Comparison of ENCODE assay signal across 26 cellular contexts in genomic region chr14:89146291-89146690, GRCh38.
"Had no signal": no experiment of that assay in that cellular context is flagged by ENCODE, and none has a peak within 500 bp of the region (broad histone marks: within the 10 kb centered on the region; RNA-seq: fewer than 3 reads in every experiment).

No MANE protein-coding gene starts in this region.

- H3K4me1 Mint-ChIP-seq: activated CD4-positive, alpha-beta T cell treated with anti-CD3 and anti-CD28 coated beads, Interleukin-2, amount 10 ng/mL, durations not matched to agents 24 days and 14 days; activated CD8-positive, alpha-beta memory T cell treated with anti-CD3 and anti-CD28 coated beads, Interleukin-2, amount 10 ng/mL, durations not matched to agents 7 days and 5 days; activated naive CD4-positive, alpha-beta T cell treated with anti-CD3 and anti-CD28 coated beads, Interleukin-2, amount 10 ng/mL, durations not matched to agents 7 days and 5 days had no signal

- H3K27me3 Mint-ChIP-seq: activated CD8-positive, alpha-beta T cell treated with anti-CD3 and anti-CD28 coated beads for 36 hours; stimulated activated naive CD8-positive, alpha-beta T cell treated with anti-CD3 and anti-CD28 coated beads, Interleukin-15, Interleukin-2, amounts not matched to agents 100 ng/mL and 50 ng/mL, for 24 hours had no signal

- H3K9me3 Mint-ChIP-seq: activated CD8-positive, alpha-beta T cell treated with anti-CD3 and anti-CD28 coated beads for 36 hours; activated naive CD4-positive, alpha-beta T cell treated with anti-CD3 and anti-CD28 coated beads, Interleukin-2, amount 10 ng/mL, durations not matched to agents 7 days and 5 days; stimulated activated naive CD8-positive, alpha-beta T cell treated with anti-CD3 and anti-CD28 coated beads, Interleukin-15, Interleukin-2, amounts not matched to agents 100 ng/mL and 50 ng/mL, for 24 hours had no signal

- H3K27ac ChIP-seq: body of pancreas, cardiac muscle cell, gastroesophageal sphincter, heart right ventricle, prostate gland, thyroid gland, upper lobe of right lung, VCaP had no signal

- H3K27me3 ChIP-seq: body of pancreas, cardiac muscle cell, gastroesophageal sphincter, heart right ventricle, thyroid gland, upper lobe of right lung had no signal

- H3K9me3 ChIP-seq: body of pancreas, gastroesophageal sphincter, prostate gland, thyroid gland, upper lobe of right lung had no signal

- H3K36me3 Mint-ChIP-seq: activated CD8-positive, alpha-beta memory T cell treated with anti-CD3 and anti-CD28 coated beads, Interleukin-2, amount 10 ng/mL, durations not matched to agents 7 days and 5 days; activated naive CD4-positive, alpha-beta T cell treated with anti-CD3 and anti-CD28 coated beads, Interleukin-2, amount 10 ng/mL, durations not matched to agents 7 days and 5 days had no signal

- ATAC-seq: activated CD4-positive, CD25-positive, alpha-beta regulatory T cell treated with anti-CD3 and anti-CD28 coated beads, Interleukin-2, amount 50 U/mL, for 24 hours; activated CD8-positive, alpha-beta memory T cell treated with anti-CD3 and anti-CD28 coated beads, Interleukin-2, amount 10 ng/mL, durations not matched to agents 7 days and 5 days; activated CD8-positive, alpha-beta T cell treated with anti-CD3 and anti-CD28 coated beads for 36 hours; body of pancreas; gastroesophageal sphincter; heart right ventricle; left lobe of liver; right cardiac atrium; upper lobe of right lung had no signal

- H3K27ac Mint-ChIP-seq: activated CD4-positive, alpha-beta T cell treated with anti-CD3 and anti-CD28 coated beads, Interleukin-2, amount 10 ng/mL, durations not matched to agents 24 days and 14 days; activated CD8-positive, alpha-beta memory T cell treated with anti-CD3 and anti-CD28 coated beads, Interleukin-2, amount 10 ng/mL, durations not matched to agents 7 days and 5 days; activated CD8-positive, alpha-beta T cell treated with anti-CD3 and anti-CD28 coated beads for 36 hours; activated naive CD4-positive, alpha-beta T cell treated with anti-CD3 and anti-CD28 coated beads, Interleukin-2, amount 10 ng/mL, durations not matched to agents 7 days and 5 days; stimulated activated naive CD8-positive, alpha-beta T cell treated with anti-CD3 and anti-CD28 coated beads, Interleukin-15, Interleukin-2, amounts not matched to agents 100 ng/mL and 50 ng/mL, for 24 hours had no signal

- H3K4me3 Mint-ChIP-seq: activated CD4-positive, alpha-beta T cell treated with anti-CD3 and anti-CD28 coated beads, Interleukin-2, amount 10 ng/mL, durations not matched to agents 24 days and 14 days; activated CD8-positive, alpha-beta memory T cell treated with anti-CD3 and anti-CD28 coated beads, Interleukin-2, amount 10 ng/mL, durations not matched to agents 7 days and 5 days; activated CD8-positive, alpha-beta T cell treated with anti-CD3 and anti-CD28 coated beads for 36 hours; activated naive CD4-positive, alpha-beta T cell treated with anti-CD3 and anti-CD28 coated beads, Interleukin-2, amount 10 ng/mL, durations not matched to agents 7 days and 5 days; naive B cell; stimulated activated naive CD8-positive, alpha-beta T cell treated with anti-CD3 and anti-CD28 coated beads, Interleukin-15, Interleukin-2, amounts not matched to agents 100 ng/mL and 50 ng/mL, for 24 hours had no signal

- DNase-seq: activated CD4-positive, alpha-beta T cell treated with anti-CD3 and anti-CD28 coated beads, Interleukin-2, amount 10 ng/mL, durations not matched to agents 24 days and 14 days; activated CD8-positive, alpha-beta memory T cell treated with anti-CD3 and anti-CD28 coated beads, Interleukin-2, amount 10 ng/mL, durations not matched to agents 7 days and 5 days; activated CD8-positive, alpha-beta T cell treated with anti-CD3 and anti-CD28 coated beads for 36 hours; activated effector memory CD4-positive, alpha-beta T cell treated with anti-CD3 and anti-CD28 coated beads, Interleukin-2, amount 50 U/mL, for 16 hours; activated naive CD4-positive, alpha-beta T cell treated with anti-CD3 and anti-CD28 coated beads, Interleukin-2, amount 10 ng/mL, durations not matched to agents 7 days and 5 days; activated T-cell treated with anti-CD3 and anti-CD28 coated beads for 4 hours; body of pancreas; cortex of kidney; erythroblast; heart right ventricle; islet precursor cell; naive B cell; right cardiac atrium; stimulated activated CD4-positive, alpha-beta T cell treated with anti-CD3 and anti-CD28 coated beads, Interleukin-12 subunit alpha, Interleukin-12 subunit beta, amount 100 ng/mL, for 4 hours; stimulated activated CD4-positive, alpha-beta T cell treated with anti-CD3 and anti-CD28 coated beads, Interleukin-4, amount 100 ng/mL, for 4 hours; substantia nigra; upper lobe of right lung had no signal

- H3K4me1 ChIP-seq: body of pancreas, gastroesophageal sphincter, prostate gland, upper lobe of right lung had no signal

- H3K4me3 ChIP-seq: body of pancreas, cardiac muscle cell, gastroesophageal sphincter, heart right ventricle, lung, prostate gland, thyroid gland, upper lobe of right lung had no signal

- H3K36me3 ChIP-seq: cardiac muscle cell, gastroesophageal sphincter, heart right ventricle, prostate gland, thyroid gland, upper lobe of right lung had no signal
